ENCODE assay signal across 13 cellular contexts in the genomic region with DNA sequence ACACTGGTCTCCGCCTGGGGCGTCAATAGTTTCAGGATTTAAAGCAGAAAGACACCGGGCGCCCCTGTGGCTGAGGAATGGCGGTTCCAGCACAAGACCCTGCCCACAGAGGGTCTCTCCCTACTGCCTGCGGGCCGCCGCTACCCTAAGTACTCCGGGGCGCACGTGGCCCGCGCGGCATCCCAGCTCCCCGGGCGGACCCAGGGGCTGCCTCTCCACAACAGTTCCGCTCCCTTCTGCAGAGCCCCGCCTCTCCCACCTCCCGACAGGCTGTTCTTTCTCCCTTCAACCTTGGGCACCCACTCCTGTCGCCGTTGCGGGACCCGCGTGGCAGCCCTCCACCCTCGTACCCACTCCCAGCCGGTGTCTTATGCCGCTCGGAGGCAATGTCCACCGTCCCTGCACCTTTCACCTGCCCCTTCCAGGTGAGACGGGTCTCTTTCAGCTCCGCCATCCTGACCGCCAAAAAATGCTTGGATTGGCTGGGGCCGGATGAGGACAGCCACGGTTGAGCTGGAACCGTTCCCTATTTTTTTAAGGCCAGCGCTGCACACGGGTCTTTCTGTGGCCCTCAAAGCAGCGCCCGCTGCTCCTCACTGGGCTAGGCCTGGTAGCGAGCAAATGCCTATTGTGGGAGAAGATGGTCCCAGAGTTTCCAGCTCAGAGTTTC. TPM values are rescaled to one million over a fixed set of nuclear protein-coding genes. Genes with fewer than 3 reads are reported as not detected.
DNase-seq lines count a peak whose midpoint lies in the region; ATAC-seq and TF ChIP-seq lines count a peak whose summit lies in the region.
"Had no signal": no experiment of that assay in that cellular context is flagged by ENCODE, and none has a peak within 500 bp of the region (broad histone marks: within the 10 kb centered on the region; RNA-seq: fewer than 3 reads in every experiment).

No MANE protein-coding gene starts in this region.

- no peak overlapping the region for H2AFZ ChIP-seq in osteoblast (ENCODE audit: low read length)

- no peak for TF ChIP-seq POLR2A in esophagus squamous epithelium (IDR thresholded peaks at IDR 0.05)

- H3K9ac ChIP-seq in ES-I3 (ENCODE audit: low read depth, low read length) (peak overlapping the region; percentile 39; the same call in 1 of the 2 replicates), HUES6 (ENCODE audit: low read length) (no peak overlapping the region)

- ATAC-seq in left ventricle myocardium superior = no peak

- H3K27ac ChIP-seq in HUES6 (ENCODE audit: low read depth, low read length) (no peak overlapping the region), esophagus squamous epithelium (peak overlapping the region; percentile 24 to 60 (median 42)), osteoblast (ENCODE audit: low read depth, low read length) (no peak overlapping the region), tibial artery (no peak overlapping the region)

- no peak for TF ChIP-seq CTCF in esophagus squamous epithelium (IDR thresholded peaks at IDR 0.05)
- TF ChIP-seq CTCF in osteoblast (IDR thresholded peaks at IDR 0.05; ENCODE audit: extremely low read depth, low read depth, low read length) = no peak
- TF ChIP-seq CTCF in tibial artery (IDR thresholded peaks at IDR 0.05) = no peak

- no peak overlapping the region for H3K4me2 ChIP-seq in osteoblast (ENCODE audit: insufficient read depth, low read length)

- H3K9me3 ChIP-seq in ES-I3 (ENCODE audit: control insufficient read depth, insufficient read depth, low read length) (no peaks in the 10 kb centered on the region), HUES6 (ENCODE audit: control insufficient read depth, insufficient read depth, low read depth, low read length) (no peaks in the 10 kb centered on the region), esophagus squamous epithelium (no peaks in the 10 kb centered on the region), osteoblast (ENCODE audit: low read depth, low read length) (no peaks in the 10 kb centered on the region), tibial artery (no peaks in the 10 kb centered on the region)

- H3K4me1 ChIP-seq in ES-I3 (ENCODE audit: insufficient read depth, low read length) (peaks cover 14% of the 10 kb centered on the region; the same call in 1 of the 2 replicates), HUES6 (ENCODE audit: control insufficient read depth, insufficient read depth, low read length) (peaks cover 47% of the 10 kb centered on the region), esophagus squamous epithelium (peaks cover 22 to 63% (median 29%) of the 10 kb centered on the region in 3 donors), osteoblast (ENCODE audit: insufficient read depth, low read length) (no peaks in the 10 kb centered on the region), tibial artery (peaks cover 0 to 48% (median 28%) of the 10 kb centered on the region in 4 donors)

- H3K36me3 ChIP-seq in ES-I3 (ENCODE audit: insufficient read depth, low read length) = no peaks in the 10 kb centered on the region
- H3K36me3 ChIP-seq in HUES6 (ENCODE audit: control insufficient read depth, insufficient read depth, low read length) = no peaks in the 10 kb centered on the region
- H3K36me3 ChIP-seq in esophagus squamous epithelium = no peaks in the 10 kb centered on the region
- H3K36me3 ChIP-seq in osteoblast (ENCODE audit: insufficient read depth, low read length) = no peaks in the 10 kb centered on the region
- no peaks in the 10 kb centered on the region for H3K36me3 ChIP-seq in tibial artery

- H4K20me1 ChIP-seq in osteoblast (ENCODE audit: insufficient read depth, low read length) = no peaks in the 10 kb centered on the region

- peak overlapping the region; percentile 48 for H3K4me3 ChIP-seq in HUES6 (ENCODE audit: low read depth, low read length)
- peak overlapping the region in 3 of 4 donors; percentile 7 to 37 (median 24) for H3K4me3 ChIP-seq in esophagus squamous epithelium
- H3K4me3 ChIP-seq in osteoblast (ENCODE audit: insufficient read depth, low read length) = no peak overlapping the region
- no peak overlapping the region for H3K4me3 ChIP-seq in tibial artery

- intact Hi-C loops in esophagus squamous epithelium (cut with DNase I) (no loop called here), tibial artery (cut with DNase I; ENCODE audit: low total_unique reads) (no loop called here), left ventricle myocardium superior (cut with micrococcal nuclease) (no loop called here)

- peaks cover 100% of the 10 kb centered on the region for H3K27me3 ChIP-seq in HUES6 (ENCODE audit: control insufficient read depth, insufficient read depth, low read length)
- H3K27me3 ChIP-seq in esophagus squamous epithelium = peaks cover 18 to 100% (median 72%) of the 10 kb centered on the region in 4 donors
- peaks cover 99% of the 10 kb centered on the region for H3K27me3 ChIP-seq in osteoblast (ENCODE audit: insufficient read depth, low read length)
- H3K27me3 ChIP-seq in tibial artery = peaks cover 4 to 100% of the 10 kb centered on the region in 2 donors

- DNase-seq in esophagus squamous epithelium (lab: John Stamatoyannopoulos, UW) (no peak), osteoblast (ENCODE audit: insufficient read length, low spot score, missing footprints) (peak; percentile 82), NCI-H146 treated with DMSO at 0.1 percent for 48 hours (lab: John Stamatoyannopoulos, UW; ENCODE audit: unreplicated experiment) (no peak), tibial artery (no peak), left ventricle myocardium superior (no peak), SHP77 treated with DMSO at 0.1 percent for 48 hours (lab: John Stamatoyannopoulos, UW) (no peak)
- DNase-seq: CD8-positive, alpha-beta memory T cell; MM.1S; NCI-H2107 had no signal

- H3K79me2 ChIP-seq in osteoblast (ENCODE audit: insufficient read depth, low read length) = no peaks in the 10 kb centered on the region

- 20 to 30% methylated on average over 5 to 19 of the region's 40 CpGs for WGBS in esophagus squamous epithelium, 2 donors

RNA-seq across cellular contexts. Expression of a gene that starts 1.6 kb away (rescaled TPM):
- total RNA-seq in esophagus squamous epithelium (under 1 TPM in 2 of 4 donors, not detected in 2; 0.19 to 0.40 TPM), osteoblast (not detected in 2 replicates), left ventricle myocardium superior (not detected)
- total RNA-seq: CD8-positive, alpha-beta memory T cell; H4; subcutaneous adipose tissue had no signal

Comparison
In these comparisons a context has a peak if more than half of its experiments do, and no peak if none do; other contexts are left out.
1. H3K27ac ChIP-seq: peak in esophagus squamous epithelium (4 of 4); none in HUES6 (single experiment), osteoblast (single experiment) and tibial artery (0 of 2).
2. H3K4me3 ChIP-seq: peak in HUES6 (single experiment) and esophagus squamous epithelium (3 of 4); none in osteoblast (single experiment) and tibial artery (0 of 2).